Comparison of ENCODE assay signal across 11 cellular contexts in genomic region chr17:46003907-46004748, GRCh38. TPM values are rescaled to one million over a fixed set of nuclear protein-coding genes. Genes with fewer than 3 reads are reported as not detected.
DNase-seq lines count a peak whose midpoint lies in the region; ATAC-seq and TF ChIP-seq lines count a peak whose summit lies in the region.
"Had no signal": no experiment of that assay in that cellular context is flagged by ENCODE, and none has a peak within 500 bp of the region (broad histone marks: within the 10 kb centered on the region; RNA-seq: fewer than 3 reads in every experiment).

No MANE protein-coding gene starts in this region.

- BruUV-seq in OCI-LY7 (replicated peaks; lab: Mats Ljungman, UMichigan), result no TSS peak

- CTCF ChIA-PET in OCI-LY7 (lab: Charles Lee; ENCODE audit: unreplicated experiment), result no interaction called here

- H3K27ac ChIP-seq in transverse colon (peak overlapping the region in 2 of 4 donors; percentile 33 to 69), OCI-LY7 (ENCODE audit: low read depth, low read length, poor library complexity, severe bottlenecking) (no peak overlapping the region)
- H3K27ac ChIP-seq: epithelial cell of prostate had no signal

- H2AFZ ChIP-seq in OCI-LY7 (ENCODE audit: low read length), result no peak overlapping the region

- H3K4me1 ChIP-seq in transverse colon, result peaks cover 0 to 19% (median 18%) of the 10 kb centered on the region in 4 donors
- H3K4me1 ChIP-seq in OCI-LY7 (ENCODE audit: insufficient read depth, low read length, poor library complexity, severe bottlenecking), result no peaks in the 10 kb centered on the region

- H3K9me2 ChIP-seq in OCI-LY7 (ENCODE audit: insufficient read depth, low read length), result no peaks in the 10 kb centered on the region

- TF ChIP-seq CTCF in transverse colon (IDR thresholded peaks at IDR 0.05), result no peak
- TF ChIP-seq CTCF in OCI-LY7 (conservative IDR thresholded peaks at IDR 0.05; ENCODE audit: low read length), result no peak
- TF ChIP-seq CTCF in GM13977 (IDR thresholded peaks at IDR 0.05; ENCODE audit: extremely low read depth, insufficient read depth, missing control alignments), result no peak

- no peak overlapping the region for H3K4me2 ChIP-seq in OCI-LY7 (ENCODE audit: low read length)

- H3K4me3 ChIP-seq in transverse colon, result no peak overlapping the region
- no peak overlapping the region for H3K4me3 ChIP-seq in OCI-LY7 (ENCODE audit: low read depth, low read length, poor library complexity, severe bottlenecking)

- H4K20me1 ChIP-seq in OCI-LY7 (ENCODE audit: insufficient read depth, low read length), result no peaks in the 10 kb centered on the region

- no peaks in the 10 kb centered on the region for H3K9me3 ChIP-seq in transverse colon
- H3K9me3 ChIP-seq in OCI-LY7 (ENCODE audit: low read length), result no peaks in the 10 kb centered on the region

- ATAC-seq in HG02623 (IDR thresholded peaks at IDR 0.05; ENCODE audit: unreplicated experiment), result no peak
- ATAC-seq: activated T-cell treated with anti-CD3 and anti-CD28 coated beads, Interleukin-2, amount 50 U/mL, for 4 hours had no signal

- POLR2A ChIA-PET in OCI-LY7 (lab: Charles Lee), result no interaction called here

- no peak for TF ChIP-seq EP300 in transverse colon (IDR thresholded peaks at IDR 0.05; ENCODE audit: low read depth)

- TF ChIP-seq POLR2A in transverse colon (IDR thresholded peaks at IDR 0.05), result no peak

- H3K79me2 ChIP-seq in OCI-LY7 (ENCODE audit: insufficient read depth, low read depth, low read length), result no peaks in the 10 kb centered on the region

- H3K36me3 ChIP-seq in transverse colon (no peaks in the 10 kb centered on the region), OCI-LY7 (ENCODE audit: insufficient read depth, low read length) (no peaks in the 10 kb centered on the region)

- 19 to 48% methylated on average over 2 to 6 of the region's 6 CpGs for WGBS in transverse colon (ENCODE audit: low coverage in 1 of 2), 2 donors

- intact Hi-C loops in transverse colon (cut with DNase I; ENCODE audit: low total_unique reads) (loop anchor here (5.0 kb wide), 1 partner anchor 208 kb away; no protein-coding TSS in a partner anchor), OCI-LY7 (cut with micrococcal nuclease; ENCODE audit: unreplicated experiment) (loop anchor here (2.0 kb wide), 1 partner anchor 209 kb away; no protein-coding TSS in a partner anchor)

- in situ Hi-C loops in transverse colon (cut with MboI; ENCODE audit: low pct_ligation_motif_present in 1 of 4, low pct_unique_long_range_greater_than_20kb in 1 of 4, low sequenced_read_pairs in 3 of 4) (loop anchor here in 2 of 4 donors (10.0 kb wide), 2 partner anchors 211 to 281 kb away; no protein-coding TSS in a partner anchor), GM13977 (cut with MboI; ENCODE audit: low pct_unique_long_range_greater_than_20kb, low sequenced_read_pairs, unreplicated experiment) (loop anchor here (10.0 kb wide), 1 partner anchor 211 kb away; no protein-coding TSS in a partner anchor)

- DNase-seq in NCI-H510A treated with DMSO at 0.1 percent for 48 hours (lab: John Stamatoyannopoulos, UW), result peak; percentile 8
- no peak for DNase-seq in NCI-H510A (lab: John Stamatoyannopoulos, UW)
- DNase-seq in amygdala (lab: John Stamatoyannopoulos, UW), result peak in 54 of 56 donors; percentile 12 to 90 (median 68)
- peak in 47 of 51 donors; percentile 10 to 89 (median 69) for DNase-seq in hypothalamus (lab: John Stamatoyannopoulos, UW)
- peak; percentile 75 for DNase-seq in transverse colon
- DNase-seq in OCI-LY7 (ENCODE audit: low spot score), result no peak
- DNase-seq in GM13977 (ENCODE audit: low spot score), result no peak
- DNase-seq: activated T-cell treated with anti-CD3 and anti-CD28 coated beads, Interleukin-2, amount 50 U/mL, for 4 hours; naive B cell had no signal

- no peaks in the 10 kb centered on the region for H3K27me3 ChIP-seq in transverse colon

RNA-seq across cellular contexts. Expression of gene STH, which starts 5.1 kb away (rescaled TPM):
- total RNA-seq in transverse colon (not detected), OCI-LY7 (2022) (not detected in 2 replicates)
- total RNA-seq in OCI-LY7 (2014; rRNA removed; shearing (Covaris generic)), result not detected in 2 replicates
- total RNA-seq: activated T-cell treated with anti-CD3 and anti-CD28 coated beads, Interleukin-2, amount 50 U/mL, for 4 hours had no signal

Comparison
In these comparisons a context has a peak if more than half of its experiments do, and no peak if none do; other contexts are left out.
1. DNase-seq: peak in NCI-H510A treated with DMSO at 0.1 percent for 48 hours (single experiment), amygdala (54 of 56), hypothalamus (47 of 51) and transverse colon (single experiment); none in NCI-H510A (single experiment), OCI-LY7 (single experiment) and GM13977 (single experiment).